Comparison of ENCODE assay signal across 8 cellular contexts in the genomic region with DNA sequence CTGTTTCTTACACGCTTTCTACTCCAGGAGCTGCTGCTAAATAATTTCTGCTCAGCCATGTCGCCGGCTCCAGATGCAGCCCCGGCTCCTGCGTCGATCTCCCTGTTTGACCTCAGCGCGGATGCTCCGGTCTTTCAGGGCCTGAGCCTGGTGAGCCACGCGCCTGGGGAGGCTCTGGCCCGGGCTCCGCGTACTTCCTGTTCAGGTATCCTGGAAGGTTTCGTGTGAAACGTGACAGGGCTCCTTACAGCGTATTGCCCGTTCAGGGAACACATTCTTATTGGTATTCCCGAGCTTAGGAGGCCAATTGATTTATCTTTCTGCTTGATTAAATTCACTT. TPM values are rescaled to one million over a fixed set of nuclear protein-coding genes. Genes with fewer than 3 reads are reported as not detected.
DNase-seq lines count a peak whose midpoint lies in the region; ATAC-seq, FAIRE-seq and TF ChIP-seq lines count a peak whose summit lies in the region.

No MANE protein-coding gene starts in this region.

- H3K36me3 Mint-ChIP-seq in stimulated activated naive B cell treated with anti-CD40 and anti-IgM and Interleukin-4, amounts not matched to agents 10 μg/mL and 1 μg/mL and 100 μg/mL, for 72 hours: peaks cover 30 to 41% of the 10 kb centered on the region in 2 donors

- intact Hi-C loops in HepG2 (cut with micrococcal nuclease; ENCODE audit: unreplicated experiment): no loop called here

- peak overlapping the region; percentile 97 to 98 for H3K4me3 Mint-ChIP-seq in stimulated activated naive B cell treated with anti-CD40 and anti-IgM and Interleukin-4, amounts not matched to agents 10 μg/mL and 1 μg/mL and 100 μg/mL, for 72 hours

- no peak for TF ChIP-seq EP300 in HepG2 (IDR thresholded peaks at IDR 0.05; ENCODE audit: low read depth in 2 of 2, low read length in 2 of 2)
- TF ChIP-seq EP300 in HepG2 (CRISPR knock-in tag; IDR thresholded peaks at IDR 0.05; ENCODE audit: borderline replicate concordance): no peak

- TSS peak; percentile 68 for BruUV-seq in HepG2 (replicated peaks; lab: Mats Ljungman, UMichigan)

- WGBS in HepG2 (ENCODE audit: low lambda C conversion rate): 2% methylated on average over 9 of the region's 19 CpGs

- TF ChIP-seq RAD21 in HepG2 (CRISPR knock-in tag; IDR thresholded peaks at IDR 0.05): no peak; the same call in 1 of the 2 replicates

- peaks cover 31 to 55% of the 10 kb centered on the region in 2 experiments for H3K36me3 ChIP-seq in HepG2 (replicated peaks in 1 of 2; ENCODE audit: control insufficient read depth in 1 of 2, insufficient read depth in 2 of 2, low read length in 2 of 2)

- H3K27ac ChIP-seq in coronary artery (peak overlapping the region; percentile 91 to 96), HepG2 (ENCODE audit: extremely low read length, insufficient read depth, low read length) (peak overlapping the region; percentile 81)

- H3K27me3 ChIP-seq in HepG2 (ENCODE audit: control insufficient read depth in 1 of 2, insufficient read depth in 2 of 2, low read length in 2 of 2): no peaks in the 10 kb centered on the region; a peak in 1 of 5 replicates

- in situ Hi-C loops in HepG2 (cut with HindIII; ENCODE audit: extremely low pct_ligation_motif_present, low pct_unique_long_range_greater_than_20kb): no loop called here

- peak overlapping the region; percentile 98 for H3K27ac Mint-ChIP-seq in stimulated activated naive B cell treated with anti-CD40 and anti-IgM and Interleukin-4, amounts not matched to agents 10 μg/mL and 1 μg/mL and 100 μg/mL, for 72 hours

- CTCF ChIA-PET in HepG2 (lab: Yijun Ruan, JAX; ENCODE audit: low intra/inter-chr PET ratio, low total read pairs): interaction anchor here (1.2 to 2.3 kb wide), 2 partner anchors 64 to 69 kb away, joined by 3 to 15 read pairs; no protein-coding TSS in a partner anchor

- H3K9ac ChIP-seq in HepG2 (ENCODE audit: insufficient read depth, low read depth, low read length): peak overlapping the region; percentile 91

- no peaks in the 10 kb centered on the region for H3K9me3 Mint-ChIP-seq in stimulated activated naive B cell treated with anti-CD40 and anti-IgM and Interleukin-4, amounts not matched to agents 10 μg/mL and 1 μg/mL and 100 μg/mL, for 72 hours

- DNase-seq in coronary artery (ENCODE audit: low spot score) (no peak), HepG2 (ENCODE audit: low spot score) (peak; percentile 45)
- DNase-seq in stimulated activated naive B cell treated with anti-CD40 and anti-IgM and Interleukin-4, amounts not matched to agents 10 μg/mL and 1 μg/mL and 100 μg/mL, for 72 hours: peak; percentile 32

- no peak for TF ChIP-seq POLR2A in HepG2 (IDR thresholded peaks at IDR 0.05; ENCODE audit: insufficient read depth in 1 of 2, low read depth in 2 of 2, low read length in 2 of 2)

- peak overlapping the region; percentile 80 for H3K4me2 ChIP-seq in HepG2 (ENCODE audit: low read depth, low read length)

- peaks cover 39% of the 10 kb centered on the region for H3K4me1 ChIP-seq in HepG2 (ENCODE audit: insufficient read depth, low read length)

- peaks cover 51% of the 10 kb centered on the region for H3K79me2 ChIP-seq in HepG2 (ENCODE audit: insufficient read depth, low read length)

- H3K27me3 Mint-ChIP-seq in stimulated activated naive B cell treated with anti-CD40 and anti-IgM and Interleukin-4, amounts not matched to agents 10 μg/mL and 1 μg/mL and 100 μg/mL, for 72 hours: no peaks in the 10 kb centered on the region

- H3K4me1 Mint-ChIP-seq in stimulated activated naive B cell treated with anti-CD40 and anti-IgM and Interleukin-4, amounts not matched to agents 10 μg/mL and 1 μg/mL and 100 μg/mL, for 72 hours: peaks cover 19 to 39% of the 10 kb centered on the region in 2 donors

- TF ChIP-seq CTCF in coronary artery (IDR thresholded peaks at IDR 0.05): no peak
- no peak for TF ChIP-seq CTCF in HepG2 (CRISPR knock-in tag; IDR thresholded peaks at IDR 0.05)

- no peak for FAIRE-seq in HepG2 (lab: Jason Lieb, UNC)

- POLR2A ChIA-PET in HepG2 (lab: Yijun Ruan, JAX): interaction anchor here (1.1 to 6.6 kb wide), 14 partner anchors 9 to 158 kb away, joined by 5 to 80 read pairs (median 12); a partner anchor contains a TSS

- no peaks in the 10 kb centered on the region for H3K9me3 ChIP-seq in HepG2 (ENCODE audit: low read length)

- ATAC-seq in HG03025 (IDR thresholded peaks at IDR 0.05; ENCODE audit: low FRiP score, unreplicated experiment): peak; percentile 14
- peak; percentile 45 for ATAC-seq in SK-N-SH treated with all-trans-retinoic acid at 6 μM for 48 hours
- peak; percentile 55 for ATAC-seq in HepG2
- ATAC-seq in stimulated activated naive B cell treated with anti-CD40 and anti-IgM and Interleukin-4, amounts not matched to agents 10 μg/mL and 1 μg/mL and 100 μg/mL, for 72 hours (replicated peaks): peak; percentile 29 to 35
- no peak for ATAC-seq in HG02970 (IDR thresholded peaks at IDR 0.05; ENCODE audit: low FRiP score, unreplicated experiment)
- ATAC-seq in GM21526 (IDR thresholded peaks at IDR 0.05; ENCODE audit: low FRiP score, unreplicated experiment): no peak

- no peaks in the 10 kb centered on the region for H4K20me1 ChIP-seq in HepG2 (ENCODE audit: insufficient read depth, low read length)

- H2AFZ ChIP-seq in HepG2 (ENCODE audit: low read length): no peak overlapping the region

- H3K4me3 ChIP-seq in GM08714 (ENCODE audit: low read length) (peak overlapping the region; percentile 64), coronary artery (peak overlapping the region; percentile 86), HepG2 (replicated peaks in 1 of 3; ENCODE audit: insufficient read depth in 1 of 3, low read depth in 2 of 3, low read length in 3 of 3) (peak overlapping the region; percentile 91 to 93 (median 93))

RNA-seq across cellular contexts. Expression of a gene that starts 0.6 kb away (rescaled TPM):
- 14.6 and 25.3 TPM in 2 replicates for total RNA-seq in HepG2 (2016; rRNA removed; fragmentation: Illumina TruSeq; extraction: Trizol)
- 7.2 and 11.5 TPM in 2 replicates for total RNA-seq in HepG2 (2016; cell fraction: cytosol; rRNA removed; fragmentation: Illumina TruSeq; extraction: Trizol; ENCODE audit: low read depth)
- 15.1 and 28.1 TPM in 2 replicates for total RNA-seq in HepG2 (2016; cell fraction: insoluble cytoplasmic fraction; rRNA removed; fragmentation: Illumina TruSeq; extraction: Trizol)
- total RNA-seq in HepG2 (2016; cell fraction: membrane; rRNA removed; fragmentation: Illumina TruSeq; extraction: Trizol): 9.6 and 9.7 TPM in 2 replicates
- 35.5 and 43.3 TPM in 2 replicates for total RNA-seq in HepG2 (2016; cell fraction: nucleus; rRNA removed; fragmentation: Illumina TruSeq; extraction: Trizol)
- 128 and 131 TPM in 2 replicates for polyA plus RNA-seq in HepG2 (2011; rRNA removed)
- polyA plus RNA-seq in HepG2 (2011; cell fraction: cytosol; rRNA removed): 31.4 and 41.4 TPM in 2 replicates
- polyA plus RNA-seq in HepG2 (2011; cell fraction: nucleus; rRNA removed): 741 and 801 TPM in 2 replicates
- 97.7 and 105 TPM in 2 replicates for polyA plus RNA-seq in HepG2 (2012)
- 1.9 and 2.1 TPM in 2 replicates for polyA plus RNA-seq in HepG2 (2016; cell fraction: cytosol; fragmentation: Illumina TruSeq; extraction: Trizol; ENCODE audit: low read depth)
- 12.2 and 12.4 TPM in 2 replicates for polyA plus RNA-seq in HepG2 (2016; cell fraction: insoluble cytoplasmic fraction; fragmentation: Illumina TruSeq; extraction: Trizol; ENCODE audit: low read depth)
- 3.0 and 3.3 TPM in 2 replicates for polyA plus RNA-seq in HepG2 (2016; cell fraction: membrane; fragmentation: Illumina TruSeq; extraction: Trizol; ENCODE audit: low read depth)
- 74.4 and 78.7 TPM in 2 replicates for polyA plus RNA-seq in HepG2 (2016; cell fraction: nucleus; fragmentation: Illumina TruSeq; extraction: Trizol; ENCODE audit: insufficient read depth, low read depth)
- 27.1 and 66.1 TPM in 2 replicates for polyA minus RNA-seq in HepG2 (2011; rRNA and poly(A)+ RNA removed; ENCODE audit: low replicate concordance)
- polyA minus RNA-seq in HepG2 (2011; cell fraction: cytosol; rRNA and poly(A)+ RNA removed): 26.1 and 28.4 TPM in 2 replicates
- 218 and 249 TPM in 2 replicates for polyA minus RNA-seq in HepG2 (2011; cell fraction: nucleus; rRNA and poly(A)+ RNA removed)

RNA-seq across cellular contexts. Expression of a gene that starts 0.7 kb away (rescaled TPM):
- total RNA-seq in HepG2 (2016; rRNA removed; fragmentation: Illumina TruSeq; extraction: Trizol): 22.2 and 35.0 TPM in 2 replicates
- total RNA-seq in HepG2 (2016; cell fraction: cytosol; rRNA removed; fragmentation: Illumina TruSeq; extraction: Trizol; ENCODE audit: low read depth): 4.5 and 6.5 TPM in 2 replicates
- total RNA-seq in HepG2 (2016; cell fraction: insoluble cytoplasmic fraction; rRNA removed; fragmentation: Illumina TruSeq; extraction: Trizol): 20.4 and 32.7 TPM in 2 replicates
- 16.0 and 25.9 TPM in 2 replicates for total RNA-seq in HepG2 (2016; cell fraction: membrane; rRNA removed; fragmentation: Illumina TruSeq; extraction: Trizol)
- 35.0 and 40.9 TPM in 2 replicates for total RNA-seq in HepG2 (2016; cell fraction: nucleus; rRNA removed; fragmentation: Illumina TruSeq; extraction: Trizol)
- 131 and 172 TPM in 2 replicates for polyA plus RNA-seq in HepG2 (2011; rRNA removed)
- polyA plus RNA-seq in HepG2 (2011; cell fraction: cytosol; rRNA removed): 123 and 128 TPM in 2 replicates
- 189 and 211 TPM in 2 replicates for polyA plus RNA-seq in HepG2 (2011; cell fraction: nucleus; rRNA removed)
- polyA plus RNA-seq in HepG2 (2012): 94.7 and 110 TPM in 2 replicates
- polyA plus RNA-seq in HepG2 (2016; cell fraction: cytosol; fragmentation: Illumina TruSeq; extraction: Trizol; ENCODE audit: low read depth): 5.3 and 5.7 TPM in 2 replicates
- 22.5 and 28.3 TPM in 2 replicates for polyA plus RNA-seq in HepG2 (2016; cell fraction: insoluble cytoplasmic fraction; fragmentation: Illumina TruSeq; extraction: Trizol; ENCODE audit: low read depth)
- polyA plus RNA-seq in HepG2 (2016; cell fraction: membrane; fragmentation: Illumina TruSeq; extraction: Trizol; ENCODE audit: low read depth): 17.7 and 19.4 TPM in 2 replicates
- 57.3 and 62.1 TPM in 2 replicates for polyA plus RNA-seq in HepG2 (2016; cell fraction: nucleus; fragmentation: Illumina TruSeq; extraction: Trizol; ENCODE audit: insufficient read depth, low read depth)
- 133 and 388 TPM in 2 replicates for polyA minus RNA-seq in HepG2 (2011; rRNA and poly(A)+ RNA removed; ENCODE audit: low replicate concordance)
- polyA minus RNA-seq in HepG2 (2011; cell fraction: cytosol; rRNA and poly(A)+ RNA removed): 97.2 and 111 TPM in 2 replicates
- polyA minus RNA-seq in HepG2 (2011; cell fraction: nucleus; rRNA and poly(A)+ RNA removed): 57.6 and 91.8 TPM in 2 replicates

RNA-seq across cellular contexts. Expression of a gene that starts 11.4 kb away (rescaled TPM):
- 51.3 and 137 TPM in 2 replicates for total RNA-seq in HepG2 (2016; rRNA removed; fragmentation: Illumina TruSeq; extraction: Trizol)
- total RNA-seq in HepG2 (2016; cell fraction: cytosol; rRNA removed; fragmentation: Illumina TruSeq; extraction: Trizol; ENCODE audit: low read depth): 28.1 and 35.8 TPM in 2 replicates
- 43.5 and 141 TPM in 2 replicates for total RNA-seq in HepG2 (2016; cell fraction: insoluble cytoplasmic fraction; rRNA removed; fragmentation: Illumina TruSeq; extraction: Trizol)
- total RNA-seq in HepG2 (2016; cell fraction: membrane; rRNA removed; fragmentation: Illumina TruSeq; extraction: Trizol): 47.7 and 48.7 TPM in 2 replicates
- 116 and 133 TPM in 2 replicates for total RNA-seq in HepG2 (2016; cell fraction: nucleus; rRNA removed; fragmentation: Illumina TruSeq; extraction: Trizol)
- polyA plus RNA-seq in HepG2 (2011; rRNA removed): 91.1 and 106 TPM in 2 replicates
- polyA plus RNA-seq in HepG2 (2011; cell fraction: cytosol; rRNA removed): 41.3 and 55.0 TPM in 2 replicates
- polyA plus RNA-seq in HepG2 (2011; cell fraction: nucleus; rRNA removed): 379 and 422 TPM in 2 replicates
- 116 and 121 TPM in 2 replicates for polyA plus RNA-seq in HepG2 (2012)
- 19.8 and 20.8 TPM in 2 replicates for polyA plus RNA-seq in HepG2 (2016; cell fraction: cytosol; fragmentation: Illumina TruSeq; extraction: Trizol; ENCODE audit: low read depth)
- 40.4 and 42.9 TPM in 2 replicates for polyA plus RNA-seq in HepG2 (2016; cell fraction: insoluble cytoplasmic fraction; fragmentation: Illumina TruSeq; extraction: Trizol; ENCODE audit: low read depth)
- 30.7 and 31.5 TPM in 2 replicates for polyA plus RNA-seq in HepG2 (2016; cell fraction: membrane; fragmentation: Illumina TruSeq; extraction: Trizol; ENCODE audit: low read depth)
- polyA plus RNA-seq in HepG2 (2016; cell fraction: nucleus; fragmentation: Illumina TruSeq; extraction: Trizol; ENCODE audit: insufficient read depth, low read depth): 219 and 220 TPM in 2 replicates
- 38.6 and 282 TPM in 2 replicates for polyA minus RNA-seq in HepG2 (2011; rRNA and poly(A)+ RNA removed; ENCODE audit: low replicate concordance)
- polyA minus RNA-seq in HepG2 (2011; cell fraction: cytosol; rRNA and poly(A)+ RNA removed): 35.0 and 43.2 TPM in 2 replicates
- polyA minus RNA-seq in HepG2 (2011; cell fraction: nucleus; rRNA and poly(A)+ RNA removed): 86.5 and 121 TPM in 2 replicates

RNA-seq across cellular contexts. Expression of a gene that starts 15.1 kb away (rescaled TPM):
- total RNA-seq in HepG2 (2016; rRNA removed; fragmentation: Illumina TruSeq; extraction: Trizol): 2.7 and 6.8 TPM in 2 replicates
- 1.8 and 3.4 TPM in 2 replicates for total RNA-seq in HepG2 (2016; cell fraction: cytosol; rRNA removed; fragmentation: Illumina TruSeq; extraction: Trizol; ENCODE audit: low read depth)
- total RNA-seq in HepG2 (2016; cell fraction: insoluble cytoplasmic fraction; rRNA removed; fragmentation: Illumina TruSeq; extraction: Trizol): 2.6 and 6.8 TPM in 2 replicates
- 4.9 and 6.4 TPM in 2 replicates for total RNA-seq in HepG2 (2016; cell fraction: membrane; rRNA removed; fragmentation: Illumina TruSeq; extraction: Trizol)
- 5.0 and 7.5 TPM in 2 replicates for total RNA-seq in HepG2 (2016; cell fraction: nucleus; rRNA removed; fragmentation: Illumina TruSeq; extraction: Trizol)
- polyA plus RNA-seq in HepG2 (2011; rRNA removed): 6.2 and 7.3 TPM in 2 replicates
- polyA plus RNA-seq in HepG2 (2011; cell fraction: cytosol; rRNA removed): 5.5 and 6.3 TPM in 2 replicates
- 6.0 and 6.8 TPM in 2 replicates for polyA plus RNA-seq in HepG2 (2011; cell fraction: nucleus; rRNA removed)
- polyA plus RNA-seq in HepG2 (2012): 3.7 and 4.4 TPM in 2 replicates
- 1.5 and 2.7 TPM in 2 replicates for polyA plus RNA-seq in HepG2 (2016; cell fraction: cytosol; fragmentation: Illumina TruSeq; extraction: Trizol; ENCODE audit: low read depth)
- 2.3 and 3.0 TPM in 2 replicates for polyA plus RNA-seq in HepG2 (2016; cell fraction: insoluble cytoplasmic fraction; fragmentation: Illumina TruSeq; extraction: Trizol; ENCODE audit: low read depth)
- 3.5 and 4.0 TPM in 2 replicates for polyA plus RNA-seq in HepG2 (2016; cell fraction: membrane; fragmentation: Illumina TruSeq; extraction: Trizol; ENCODE audit: low read depth)
- 9.0 and 11.6 TPM in 2 replicates for polyA plus RNA-seq in HepG2 (2016; cell fraction: nucleus; fragmentation: Illumina TruSeq; extraction: Trizol; ENCODE audit: insufficient read depth, low read depth)
- 5.1 and 6.4 TPM in 2 replicates for polyA minus RNA-seq in HepG2 (2011; rRNA and poly(A)+ RNA removed; ENCODE audit: low replicate concordance)
- 1.7 and 2.6 TPM in 2 replicates for polyA minus RNA-seq in HepG2 (2011; cell fraction: cytosol; rRNA and poly(A)+ RNA removed)
- 6.1 and 6.7 TPM in 2 replicates for polyA minus RNA-seq in HepG2 (2011; cell fraction: nucleus; rRNA and poly(A)+ RNA removed)

RNA-seq across cellular contexts. Expression of a gene that starts 15.1 kb away (rescaled TPM):
- 27.0 and 28.0 TPM in 2 replicates for total RNA-seq in HepG2 (2016; rRNA removed; fragmentation: Illumina TruSeq; extraction: Trizol)
- total RNA-seq in HepG2 (2016; cell fraction: cytosol; rRNA removed; fragmentation: Illumina TruSeq; extraction: Trizol; ENCODE audit: low read depth): 31.9 and 35.5 TPM in 2 replicates
- total RNA-seq in HepG2 (2016; cell fraction: insoluble cytoplasmic fraction; rRNA removed; fragmentation: Illumina TruSeq; extraction: Trizol): 21.9 and 24.8 TPM in 2 replicates
- 61.2 and 65.9 TPM in 2 replicates for total RNA-seq in HepG2 (2016; cell fraction: membrane; rRNA removed; fragmentation: Illumina TruSeq; extraction: Trizol)
- total RNA-seq in HepG2 (2016; cell fraction: nucleus; rRNA removed; fragmentation: Illumina TruSeq; extraction: Trizol): 19.2 and 22.9 TPM in 2 replicates
- 50.9 and 60.5 TPM in 2 replicates for polyA plus RNA-seq in HepG2 (2011; rRNA removed)
- polyA plus RNA-seq in HepG2 (2011; cell fraction: cytosol; rRNA removed): 56.2 and 60.4 TPM in 2 replicates
- polyA plus RNA-seq in HepG2 (2011; cell fraction: nucleus; rRNA removed): 80.4 and 87.0 TPM in 2 replicates
- polyA plus RNA-seq in HepG2 (2012): 25.9 and 27.6 TPM in 2 replicates
- polyA plus RNA-seq in HepG2 (2016; cell fraction: cytosol; fragmentation: Illumina TruSeq; extraction: Trizol; ENCODE audit: low read depth): 43.0 and 56.8 TPM in 2 replicates
- 23.1 and 28.9 TPM in 2 replicates for polyA plus RNA-seq in HepG2 (2016; cell fraction: insoluble cytoplasmic fraction; fragmentation: Illumina TruSeq; extraction: Trizol; ENCODE audit: low read depth)
- 54.8 and 59.8 TPM in 2 replicates for polyA plus RNA-seq in HepG2 (2016; cell fraction: membrane; fragmentation: Illumina TruSeq; extraction: Trizol; ENCODE audit: low read depth)
- 35.1 and 36.1 TPM in 2 replicates for polyA plus RNA-seq in HepG2 (2016; cell fraction: nucleus; fragmentation: Illumina TruSeq; extraction: Trizol; ENCODE audit: insufficient read depth, low read depth)
- polyA minus RNA-seq in HepG2 (2011; rRNA and poly(A)+ RNA removed; ENCODE audit: low replicate concordance): 37.1 and 63.8 TPM in 2 replicates
- 12.2 and 18.8 TPM in 2 replicates for polyA minus RNA-seq in HepG2 (2011; cell fraction: cytosol; rRNA and poly(A)+ RNA removed)
- polyA minus RNA-seq in HepG2 (2011; cell fraction: nucleus; rRNA and poly(A)+ RNA removed): 36.2 and 47.5 TPM in 2 replicates

Comparison
In these comparisons a context has a peak if more than half of its experiments do, and no peak if none do; other contexts are left out.
1. ATAC-seq: peak in HG03025 (single experiment), SK-N-SH treated with all-trans-retinoic acid at 6 μM for 48 hours (single experiment), HepG2 (single experiment) and stimulated activated naive B cell treated with anti-CD40 and anti-IgM and Interleukin-4, amounts not matched to agents 10 μg/mL and 1 μg/mL and 100 μg/mL, for 72 hours (2 of 2); none in HG02970 (single experiment) and GM21526 (single experiment).
2. Peak in every context shown above with its lines, with median percentiles within 50 percentile points of each other: H3K4me3 ChIP-seq.